1 cellular context compared by ENCODE assay signal in the genomic region with DNA sequence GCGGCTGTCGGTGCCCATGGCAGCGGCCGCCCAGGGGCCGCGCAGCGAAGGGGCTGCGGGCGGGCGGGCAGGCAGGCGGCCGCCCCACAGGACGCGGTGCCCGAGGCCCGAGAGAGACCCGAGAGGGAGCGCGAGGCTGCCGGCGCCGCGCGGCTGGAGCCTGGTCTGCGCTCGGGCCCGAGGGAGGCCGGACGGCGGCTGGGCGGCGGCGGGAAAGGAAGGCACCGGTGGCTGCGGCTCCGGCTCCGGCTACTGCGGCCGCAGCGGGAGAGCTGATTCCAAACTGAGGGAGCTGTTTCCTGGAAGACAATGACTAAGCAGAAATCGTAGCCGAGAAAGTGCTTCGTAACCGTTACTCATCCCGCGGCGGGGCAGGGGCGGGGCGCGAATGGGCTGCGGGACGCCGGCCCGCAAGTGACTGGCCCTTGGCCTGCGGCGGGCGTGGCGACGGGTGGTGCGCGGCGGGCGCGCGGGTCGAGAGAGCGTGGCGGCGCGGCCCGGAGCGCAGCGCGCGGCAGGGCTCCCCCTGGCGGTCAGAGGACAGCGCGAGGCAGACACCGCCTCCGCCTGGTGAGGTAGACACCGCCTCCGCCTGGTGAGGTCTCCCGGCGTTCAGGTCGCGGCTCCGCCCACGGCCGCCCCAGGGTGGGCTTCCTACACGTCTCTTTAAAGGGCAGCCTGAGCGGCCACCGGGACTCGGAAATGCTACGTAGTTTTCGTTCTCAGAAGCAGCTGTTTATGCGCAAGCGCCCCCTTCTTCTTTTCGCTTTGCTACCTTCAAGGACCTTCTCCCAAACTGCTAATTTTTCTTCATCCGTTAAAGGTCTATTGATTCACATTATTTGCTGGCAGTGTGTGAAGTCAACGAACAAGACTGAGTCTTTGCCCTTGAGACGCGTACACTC.
TF ChIP-seq lines count a peak whose summit lies in the region.

A gene with protein sequence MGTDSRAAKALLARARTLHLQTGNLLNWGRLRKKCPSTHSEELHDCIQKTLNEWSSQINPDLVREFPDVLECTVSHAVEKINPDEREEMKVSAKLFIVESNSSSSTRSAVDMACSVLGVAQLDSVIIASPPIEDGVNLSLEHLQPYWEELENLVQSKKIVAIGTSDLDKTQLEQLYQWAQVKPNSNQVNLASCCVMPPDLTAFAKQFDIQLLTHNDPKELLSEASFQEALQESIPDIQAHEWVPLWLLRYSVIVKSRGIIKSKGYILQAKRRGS (minus strand): TSS at position 285 of the 905 bp plus-strand sequence. CDS start 267 bp downstream, at position 18.

TF ChIP-seq in WTC11, 78 proteins besides CTCF, POLR2A, EP300 and RAD21 (continued from another document and continues in another):
- TF ChIP-seq, protein P1, sequence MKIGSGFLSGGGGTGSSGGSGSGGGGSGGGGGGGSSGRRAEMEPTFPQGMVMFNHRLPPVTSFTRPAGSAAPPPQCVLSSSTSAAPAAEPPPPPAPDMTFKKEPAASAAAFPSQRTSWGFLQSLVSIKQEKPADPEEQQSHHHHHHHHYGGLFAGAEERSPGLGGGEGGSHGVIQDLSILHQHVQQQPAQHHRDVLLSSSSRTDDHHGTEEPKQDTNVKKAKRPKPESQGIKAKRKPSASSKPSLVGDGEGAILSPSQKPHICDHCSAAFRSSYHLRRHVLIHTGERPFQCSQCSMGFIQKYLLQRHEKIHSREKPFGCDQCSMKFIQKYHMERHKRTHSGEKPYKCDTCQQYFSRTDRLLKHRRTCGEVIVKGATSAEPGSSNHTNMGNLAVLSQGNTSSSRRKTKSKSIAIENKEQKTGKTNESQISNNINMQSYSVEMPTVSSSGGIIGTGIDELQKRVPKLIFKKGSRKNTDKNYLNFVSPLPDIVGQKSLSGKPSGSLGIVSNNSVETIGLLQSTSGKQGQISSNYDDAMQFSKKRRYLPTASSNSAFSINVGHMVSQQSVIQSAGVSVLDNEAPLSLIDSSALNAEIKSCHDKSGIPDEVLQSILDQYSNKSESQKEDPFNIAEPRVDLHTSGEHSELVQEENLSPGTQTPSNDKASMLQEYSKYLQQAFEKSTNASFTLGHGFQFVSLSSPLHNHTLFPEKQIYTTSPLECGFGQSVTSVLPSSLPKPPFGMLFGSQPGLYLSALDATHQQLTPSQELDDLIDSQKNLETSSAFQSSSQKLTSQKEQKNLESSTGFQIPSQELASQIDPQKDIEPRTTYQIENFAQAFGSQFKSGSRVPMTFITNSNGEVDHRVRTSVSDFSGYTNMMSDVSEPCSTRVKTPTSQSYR (CRISPR knock-in tag; IDR thresholded peaks at IDR 0.05), result no peak
- TF ChIP-seq, protein P2, sequence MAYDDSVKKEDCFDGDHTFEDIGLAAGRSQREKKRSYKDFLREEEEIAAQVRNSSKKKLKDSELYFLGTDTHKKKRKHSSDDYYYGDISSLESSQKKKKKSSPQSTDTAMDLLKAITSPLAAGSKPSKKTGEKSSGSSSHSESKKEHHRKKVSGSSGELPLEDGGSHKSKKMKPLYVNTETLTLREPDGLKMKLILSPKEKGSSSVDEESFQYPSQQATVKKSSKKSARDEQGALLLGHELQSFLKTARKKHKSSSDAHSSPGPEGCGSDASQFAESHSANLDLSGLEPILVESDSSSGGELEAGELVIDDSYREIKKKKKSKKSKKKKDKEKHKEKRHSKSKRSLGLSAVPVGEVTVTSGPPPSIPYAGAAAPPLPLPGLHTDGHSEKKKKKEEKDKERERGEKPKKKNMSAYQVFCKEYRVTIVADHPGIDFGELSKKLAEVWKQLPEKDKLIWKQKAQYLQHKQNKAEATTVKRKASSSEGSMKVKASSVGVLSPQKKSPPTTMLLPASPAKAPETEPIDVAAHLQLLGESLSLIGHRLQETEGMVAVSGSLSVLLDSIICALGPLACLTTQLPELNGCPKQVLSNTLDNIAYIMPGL (CRISPR knock-in tag; IDR thresholded peaks at IDR 0.05), result 0 out of 2 replicates have a peak, but pooled peaks have one; percentile 64
- TF ChIP-seq, protein P3, sequence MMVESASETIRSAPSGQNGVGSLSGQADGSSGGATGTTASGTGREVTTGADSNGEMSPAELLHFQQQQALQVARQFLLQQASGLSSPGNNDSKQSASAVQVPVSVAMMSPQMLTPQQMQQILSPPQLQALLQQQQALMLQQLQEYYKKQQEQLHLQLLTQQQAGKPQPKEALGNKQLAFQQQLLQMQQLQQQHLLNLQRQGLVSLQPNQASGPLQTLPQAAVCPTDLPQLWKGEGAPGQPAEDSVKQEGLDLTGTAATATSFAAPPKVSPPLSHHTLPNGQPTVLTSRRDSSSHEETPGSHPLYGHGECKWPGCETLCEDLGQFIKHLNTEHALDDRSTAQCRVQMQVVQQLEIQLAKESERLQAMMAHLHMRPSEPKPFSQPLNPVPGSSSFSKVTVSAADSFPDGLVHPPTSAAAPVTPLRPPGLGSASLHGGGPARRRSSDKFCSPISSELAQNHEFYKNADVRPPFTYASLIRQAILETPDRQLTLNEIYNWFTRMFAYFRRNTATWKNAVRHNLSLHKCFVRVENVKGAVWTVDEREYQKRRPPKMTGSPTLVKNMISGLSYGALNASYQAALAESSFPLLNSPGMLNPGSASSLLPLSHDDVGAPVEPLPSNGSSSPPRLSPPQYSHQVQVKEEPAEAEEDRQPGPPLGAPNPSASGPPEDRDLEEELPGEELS (CRISPR knock-in tag; IDR thresholded peaks at IDR 0.05), result peak; percentile 76; the same call in 1 of the 2 replicates
- no peak for TF ChIP-seq SMAD4 (CRISPR knock-in tag; IDR thresholded peaks at IDR 0.05)
- TF ChIP-seq ESRRA (CRISPR knock-in tag; IDR thresholded peaks at IDR 0.05; ENCODE audit: borderline replicate concordance), result no peak
- TF ChIP-seq, protein P4, sequence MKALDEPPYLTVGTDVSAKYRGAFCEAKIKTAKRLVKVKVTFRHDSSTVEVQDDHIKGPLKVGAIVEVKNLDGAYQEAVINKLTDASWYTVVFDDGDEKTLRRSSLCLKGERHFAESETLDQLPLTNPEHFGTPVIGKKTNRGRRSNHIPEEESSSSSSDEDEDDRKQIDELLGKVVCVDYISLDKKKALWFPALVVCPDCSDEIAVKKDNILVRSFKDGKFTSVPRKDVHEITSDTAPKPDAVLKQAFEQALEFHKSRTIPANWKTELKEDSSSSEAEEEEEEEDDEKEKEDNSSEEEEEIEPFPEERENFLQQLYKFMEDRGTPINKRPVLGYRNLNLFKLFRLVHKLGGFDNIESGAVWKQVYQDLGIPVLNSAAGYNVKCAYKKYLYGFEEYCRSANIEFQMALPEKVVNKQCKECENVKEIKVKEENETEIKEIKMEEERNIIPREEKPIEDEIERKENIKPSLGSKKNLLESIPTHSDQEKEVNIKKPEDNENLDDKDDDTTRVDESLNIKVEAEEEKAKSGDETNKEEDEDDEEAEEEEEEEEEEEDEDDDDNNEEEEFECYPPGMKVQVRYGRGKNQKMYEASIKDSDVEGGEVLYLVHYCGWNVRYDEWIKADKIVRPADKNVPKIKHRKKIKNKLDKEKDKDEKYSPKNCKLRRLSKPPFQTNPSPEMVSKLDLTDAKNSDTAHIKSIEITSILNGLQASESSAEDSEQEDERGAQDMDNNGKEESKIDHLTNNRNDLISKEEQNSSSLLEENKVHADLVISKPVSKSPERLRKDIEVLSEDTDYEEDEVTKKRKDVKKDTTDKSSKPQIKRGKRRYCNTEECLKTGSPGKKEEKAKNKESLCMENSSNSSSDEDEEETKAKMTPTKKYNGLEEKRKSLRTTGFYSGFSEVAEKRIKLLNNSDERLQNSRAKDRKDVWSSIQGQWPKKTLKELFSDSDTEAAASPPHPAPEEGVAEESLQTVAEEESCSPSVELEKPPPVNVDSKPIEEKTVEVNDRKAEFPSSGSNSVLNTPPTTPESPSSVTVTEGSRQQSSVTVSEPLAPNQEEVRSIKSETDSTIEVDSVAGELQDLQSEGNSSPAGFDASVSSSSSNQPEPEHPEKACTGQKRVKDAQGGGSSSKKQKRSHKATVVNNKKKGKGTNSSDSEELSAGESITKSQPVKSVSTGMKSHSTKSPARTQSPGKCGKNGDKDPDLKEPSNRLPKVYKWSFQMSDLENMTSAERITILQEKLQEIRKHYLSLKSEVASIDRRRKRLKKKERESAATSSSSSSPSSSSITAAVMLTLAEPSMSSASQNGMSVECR (CRISPR knock-in tag; IDR thresholded peaks at IDR 0.05; ENCODE audit: borderline replicate concordance), result no peak
- TF ChIP-seq, protein P5, sequence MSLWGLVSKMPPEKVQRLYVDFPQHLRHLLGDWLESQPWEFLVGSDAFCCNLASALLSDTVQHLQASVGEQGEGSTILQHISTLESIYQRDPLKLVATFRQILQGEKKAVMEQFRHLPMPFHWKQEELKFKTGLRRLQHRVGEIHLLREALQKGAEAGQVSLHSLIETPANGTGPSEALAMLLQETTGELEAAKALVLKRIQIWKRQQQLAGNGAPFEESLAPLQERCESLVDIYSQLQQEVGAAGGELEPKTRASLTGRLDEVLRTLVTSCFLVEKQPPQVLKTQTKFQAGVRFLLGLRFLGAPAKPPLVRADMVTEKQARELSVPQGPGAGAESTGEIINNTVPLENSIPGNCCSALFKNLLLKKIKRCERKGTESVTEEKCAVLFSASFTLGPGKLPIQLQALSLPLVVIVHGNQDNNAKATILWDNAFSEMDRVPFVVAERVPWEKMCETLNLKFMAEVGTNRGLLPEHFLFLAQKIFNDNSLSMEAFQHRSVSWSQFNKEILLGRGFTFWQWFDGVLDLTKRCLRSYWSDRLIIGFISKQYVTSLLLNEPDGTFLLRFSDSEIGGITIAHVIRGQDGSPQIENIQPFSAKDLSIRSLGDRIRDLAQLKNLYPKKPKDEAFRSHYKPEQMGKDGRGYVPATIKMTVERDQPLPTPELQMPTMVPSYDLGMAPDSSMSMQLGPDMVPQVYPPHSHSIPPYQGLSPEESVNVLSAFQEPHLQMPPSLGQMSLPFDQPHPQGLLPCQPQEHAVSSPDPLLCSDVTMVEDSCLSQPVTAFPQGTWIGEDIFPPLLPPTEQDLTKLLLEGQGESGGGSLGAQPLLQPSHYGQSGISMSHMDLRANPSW (CRISPR knock-in tag; conservative IDR thresholded peaks at IDR 0.05; ENCODE audit: low read depth), result no peak
- no peak for TF ChIP-seq OVOL2 (CRISPR knock-in tag; IDR thresholded peaks at IDR 0.05; ENCODE audit: borderline replicate concordance)
- TF ChIP-seq ZNF219 (CRISPR knock-in tag; IDR thresholded peaks at IDR 0.05; ENCODE audit: borderline replicate concordance), result no peak
- peak; percentile 83; the same call in 1 of the 2 replicates for TF ChIP-seq TP53 (CRISPR knock-in tag; IDR thresholded peaks at IDR 0.05)
- no peak for TF ChIP-seq RELA (CRISPR knock-in tag; IDR thresholded peaks at IDR 0.05; ENCODE audit: borderline replicate concordance)
- TF ChIP-seq TEAD4 (CRISPR knock-in tag; IDR thresholded peaks at IDR 0.05), result no peak
- no peak for TF ChIP-seq ELF4 (CRISPR knock-in tag; IDR thresholded peaks at IDR 0.05; ENCODE audit: low read depth)
- no peak for TF ChIP-seq JUN (CRISPR knock-in tag; IDR thresholded peaks at IDR 0.05)
- TF ChIP-seq FOXK1 (CRISPR knock-in tag; IDR thresholded peaks at IDR 0.05), result no peak
- no peak for TF ChIP-seq JAZF1 (CRISPR knock-in tag; IDR thresholded peaks at IDR 0.05)
- peak; percentile 94 for TF ChIP-seq CBFB (CRISPR knock-in tag; IDR thresholded peaks at IDR 0.05; ENCODE audit: low read depth)
- TF ChIP-seq, protein P6, sequence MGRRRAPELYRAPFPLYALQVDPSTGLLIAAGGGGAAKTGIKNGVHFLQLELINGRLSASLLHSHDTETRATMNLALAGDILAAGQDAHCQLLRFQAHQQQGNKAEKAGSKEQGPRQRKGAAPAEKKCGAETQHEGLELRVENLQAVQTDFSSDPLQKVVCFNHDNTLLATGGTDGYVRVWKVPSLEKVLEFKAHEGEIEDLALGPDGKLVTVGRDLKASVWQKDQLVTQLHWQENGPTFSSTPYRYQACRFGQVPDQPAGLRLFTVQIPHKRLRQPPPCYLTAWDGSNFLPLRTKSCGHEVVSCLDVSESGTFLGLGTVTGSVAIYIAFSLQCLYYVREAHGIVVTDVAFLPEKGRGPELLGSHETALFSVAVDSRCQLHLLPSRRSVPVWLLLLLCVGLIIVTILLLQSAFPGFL (CRISPR knock-in tag; IDR thresholded peaks at IDR 0.05; ENCODE audit: borderline replicate concordance), result no peak
- TF ChIP-seq, protein P7, sequence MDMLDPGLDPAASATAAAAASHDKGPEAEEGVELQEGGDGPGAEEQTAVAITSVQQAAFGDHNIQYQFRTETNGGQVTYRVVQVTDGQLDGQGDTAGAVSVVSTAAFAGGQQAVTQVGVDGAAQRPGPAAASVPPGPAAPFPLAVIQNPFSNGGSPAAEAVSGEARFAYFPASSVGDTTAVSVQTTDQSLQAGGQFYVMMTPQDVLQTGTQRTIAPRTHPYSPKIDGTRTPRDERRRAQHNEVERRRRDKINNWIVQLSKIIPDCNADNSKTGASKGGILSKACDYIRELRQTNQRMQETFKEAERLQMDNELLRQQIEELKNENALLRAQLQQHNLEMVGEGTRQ (CRISPR knock-in tag; IDR thresholded peaks at IDR 0.05), result peak; percentile 45
- TF ChIP-seq, protein P8, sequence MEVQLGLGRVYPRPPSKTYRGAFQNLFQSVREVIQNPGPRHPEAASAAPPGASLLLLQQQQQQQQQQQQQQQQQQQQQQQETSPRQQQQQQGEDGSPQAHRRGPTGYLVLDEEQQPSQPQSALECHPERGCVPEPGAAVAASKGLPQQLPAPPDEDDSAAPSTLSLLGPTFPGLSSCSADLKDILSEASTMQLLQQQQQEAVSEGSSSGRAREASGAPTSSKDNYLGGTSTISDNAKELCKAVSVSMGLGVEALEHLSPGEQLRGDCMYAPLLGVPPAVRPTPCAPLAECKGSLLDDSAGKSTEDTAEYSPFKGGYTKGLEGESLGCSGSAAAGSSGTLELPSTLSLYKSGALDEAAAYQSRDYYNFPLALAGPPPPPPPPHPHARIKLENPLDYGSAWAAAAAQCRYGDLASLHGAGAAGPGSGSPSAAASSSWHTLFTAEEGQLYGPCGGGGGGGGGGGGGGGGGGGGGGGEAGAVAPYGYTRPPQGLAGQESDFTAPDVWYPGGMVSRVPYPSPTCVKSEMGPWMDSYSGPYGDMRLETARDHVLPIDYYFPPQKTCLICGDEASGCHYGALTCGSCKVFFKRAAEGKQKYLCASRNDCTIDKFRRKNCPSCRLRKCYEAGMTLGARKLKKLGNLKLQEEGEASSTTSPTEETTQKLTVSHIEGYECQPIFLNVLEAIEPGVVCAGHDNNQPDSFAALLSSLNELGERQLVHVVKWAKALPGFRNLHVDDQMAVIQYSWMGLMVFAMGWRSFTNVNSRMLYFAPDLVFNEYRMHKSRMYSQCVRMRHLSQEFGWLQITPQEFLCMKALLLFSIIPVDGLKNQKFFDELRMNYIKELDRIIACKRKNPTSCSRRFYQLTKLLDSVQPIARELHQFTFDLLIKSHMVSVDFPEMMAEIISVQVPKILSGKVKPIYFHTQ (CRISPR knock-in tag; IDR thresholded peaks at IDR 0.05), result no peak
- 0 out of 2 replicates have a peak, but pooled peaks have one; percentile 77 for TF ChIP-seq NR3C1 (CRISPR knock-in tag; conservative IDR thresholded peaks at IDR 0.05; ENCODE audit: low read depth)
- TF ChIP-seq, protein P9, sequence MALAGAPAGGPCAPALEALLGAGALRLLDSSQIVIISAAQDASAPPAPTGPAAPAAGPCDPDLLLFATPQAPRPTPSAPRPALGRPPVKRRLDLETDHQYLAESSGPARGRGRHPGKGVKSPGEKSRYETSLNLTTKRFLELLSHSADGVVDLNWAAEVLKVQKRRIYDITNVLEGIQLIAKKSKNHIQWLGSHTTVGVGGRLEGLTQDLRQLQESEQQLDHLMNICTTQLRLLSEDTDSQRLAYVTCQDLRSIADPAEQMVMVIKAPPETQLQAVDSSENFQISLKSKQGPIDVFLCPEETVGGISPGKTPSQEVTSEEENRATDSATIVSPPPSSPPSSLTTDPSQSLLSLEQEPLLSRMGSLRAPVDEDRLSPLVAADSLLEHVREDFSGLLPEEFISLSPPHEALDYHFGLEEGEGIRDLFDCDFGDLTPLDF (CRISPR knock-in tag; IDR thresholded peaks at IDR 0.05), result no peak
